In the genomic region with DNA sequence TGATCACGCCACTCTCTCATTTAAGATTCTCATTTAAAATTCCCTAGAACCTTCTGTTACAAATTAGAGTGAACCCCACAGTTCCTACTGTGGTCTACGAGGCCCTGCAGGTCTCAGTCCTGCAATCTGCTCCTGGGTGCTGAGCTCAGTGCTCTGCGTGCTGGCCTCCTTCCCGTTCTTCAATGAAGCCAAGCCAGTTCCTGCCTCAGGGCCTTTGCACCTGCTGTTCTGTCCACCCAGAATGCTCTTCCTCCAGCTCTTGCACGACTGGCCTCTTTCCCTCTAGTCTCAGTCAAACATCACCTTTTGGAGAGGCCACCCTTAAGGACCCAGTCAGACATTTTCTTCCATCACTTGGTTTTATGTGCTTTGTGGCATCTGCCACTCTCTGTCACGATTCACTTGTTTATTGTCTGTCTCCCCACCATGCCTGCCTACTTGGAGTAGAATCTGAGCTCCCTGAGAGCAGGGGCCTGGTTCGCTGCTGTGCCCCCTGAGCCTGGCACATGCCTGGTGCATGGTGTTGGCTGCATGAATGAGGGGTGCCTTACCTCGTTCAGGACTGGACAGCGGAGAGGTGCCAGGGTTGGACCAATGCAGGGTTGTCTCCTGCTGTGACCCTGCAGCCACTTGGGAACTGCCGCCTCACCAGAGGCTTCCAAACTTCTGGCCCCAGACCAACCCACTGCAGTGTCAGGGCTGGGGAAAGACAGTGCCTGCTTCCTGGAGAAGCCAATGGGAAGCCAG, we compare ENCODE assay signal across 20 cellular contexts. TPM values are rescaled to one million over a fixed set of nuclear protein-coding genes. Genes with fewer than 3 reads are reported as not detected.
DNase-seq lines count a peak whose midpoint lies in the region; ATAC-seq, FAIRE-seq and TF ChIP-seq lines count a peak whose summit lies in the region.
"Had no signal": no experiment of that assay in that cellular context is flagged by ENCODE, and none has a peak within 500 bp of the region (broad histone marks: within the 10 kb centered on the region; RNA-seq: fewer than 3 reads in every experiment).

No MANE protein-coding gene starts in this region.

- ATAC-seq in A549 = no peak
- no peak; the same call in 2 of the 3 replicates for ATAC-seq in HepG2
- ATAC-seq in HG03439 (IDR thresholded peaks at IDR 0.05; ENCODE audit: unreplicated experiment) = no peak
- ATAC-seq: CD8-positive, alpha-beta T cell; GM23338 had no signal

- H3K4me2 ChIP-seq in A549 = no peak overlapping the region
- H3K4me2 ChIP-seq in astrocyte (ENCODE audit: low read length) = no peak overlapping the region
- no peak overlapping the region for H3K4me2 ChIP-seq in HepG2 (ENCODE audit: low read depth, low read length)
- H3K4me2 ChIP-seq: GM23338 had no signal

- H3K27me3 ChIP-seq in astrocyte (ENCODE audit: insufficient read depth, low read length) (peaks cover 6% of the 10 kb centered on the region), HepG2 (ENCODE audit: control insufficient read depth in 1 of 2, insufficient read depth in 2 of 2, low read length in 2 of 2) (peaks cover 1 to 13% of the 10 kb centered on the region in 2 experiments; a peak in 2 of 5 replicates)

- TF ChIP-seq CTCF in A549 (IDR thresholded peaks at IDR 0.05) (no peak), HEK293 (tag by site-specific recombination; IDR thresholded peaks at IDR 0.05) (no peak), astrocyte (IDR thresholded peaks at IDR 0.05; ENCODE audit: insufficient read depth, low read depth, low read length) (no peak), HepG2 (CRISPR knock-in tag; IDR thresholded peaks at IDR 0.05) (no peak), RWPE1 (conservative IDR thresholded peaks at IDR 0.05; ENCODE audit: low read depth) (no peak)

- FAIRE-seq in A549 (lab: Jason Lieb, UNC) (no peak), astrocyte (lab: Jason Lieb, UNC) (no peak), HepG2 (lab: Jason Lieb, UNC) (no peak)
- FAIRE-seq: D721Med, G401.6, GM12891 had no signal

- no peaks in the 10 kb centered on the region for H3K9me3 Mint-ChIP-seq in astrocyte (ENCODE audit: unreplicated experiment)
- H3K9me3 Mint-ChIP-seq: CD8-positive, alpha-beta T cell; HFFc6 had no signal

- H3K27ac Mint-ChIP-seq in astrocyte (ENCODE audit: unreplicated experiment) = peak overlapping the region; percentile 24
- H3K27ac Mint-ChIP-seq: B cell; CD8-positive, alpha-beta T cell; GM23338 had no signal

- TF ChIP-seq EP300 in A549 (IDR thresholded peaks at IDR 0.05) (no peak), HepG2 (IDR thresholded peaks at IDR 0.05; ENCODE audit: low read depth in 2 of 2, low read length in 2 of 2) (no peak), HepG2 (CRISPR knock-in tag; IDR thresholded peaks at IDR 0.05; ENCODE audit: borderline replicate concordance) (no peak)

- no peak overlapping the region for H3K27ac ChIP-seq in A549
- no peak overlapping the region for H3K27ac ChIP-seq in HEK293 (ENCODE audit: extremely low read depth, low read depth, low read length)
- no peak overlapping the region for H3K27ac ChIP-seq in astrocyte (ENCODE audit: low read depth, low read length)
- H3K27ac ChIP-seq in HepG2 (ENCODE audit: extremely low read length, insufficient read depth, low read length) = no peak overlapping the region
- H3K27ac ChIP-seq in RWPE1 = no peak overlapping the region

- no peak overlapping the region for H3K4me3 Mint-ChIP-seq in astrocyte (ENCODE audit: unreplicated experiment)
- H3K4me3 Mint-ChIP-seq: B cell; CD14-positive monocyte; CD8-positive, alpha-beta T cell; GM23338; H9; HFFc6 had no signal

- in situ Hi-C loops in HepG2 (cut with HindIII; ENCODE audit: extremely low pct_ligation_motif_present, low pct_unique_long_range_greater_than_20kb) = no loop called here

- H3K4me1 ChIP-seq in A549 (no peaks in the 10 kb centered on the region), HEK293 (ENCODE audit: control insufficient read depth, insufficient read depth, low read length) (no peaks in the 10 kb centered on the region), astrocyte (ENCODE audit: insufficient read depth, low read length) (no peaks in the 10 kb centered on the region), HepG2 (ENCODE audit: insufficient read depth, low read length) (no peaks in the 10 kb centered on the region)

- WGBS in A549 (ENCODE audit: missing lambda C conversion rate) = 54% methylated on average over 6 of the region's 10 CpGs
- 36% methylated on average over 8 of the region's 10 CpGs for WGBS in HepG2 (ENCODE audit: low lambda C conversion rate)

- H3K9ac ChIP-seq in astrocyte (ENCODE audit: low read length) (no peak overlapping the region), HepG2 (ENCODE audit: insufficient read depth, low read depth, low read length) (no peak overlapping the region)

- no peak overlapping the region for H2AFZ ChIP-seq in astrocyte (ENCODE audit: low read depth, low read length)
- no peak overlapping the region for H2AFZ ChIP-seq in HepG2 (ENCODE audit: low read length)

- DNase-seq in A549 (ENCODE audit: low read depth in 1 of 2, low spot score in 1 of 2) (no peak), astrocyte (ENCODE audit: low read depth) (no peak), HepG2 (ENCODE audit: low spot score) (no peak), mucosa of gallbladder (ENCODE audit: low spot score) (no peak), RWPE1 (ENCODE audit: low spot score) (no peak)
- DNase-seq: CD8-positive, alpha-beta T cell; COR-L47; DMS153; DMS79 treated with DMSO at 0.1 percent for 48 hours; H9; IMR-90 had no signal

- no peaks in the 10 kb centered on the region for H3K79me2 ChIP-seq in astrocyte (ENCODE audit: insufficient read depth, low read length)
- no peaks in the 10 kb centered on the region for H3K79me2 ChIP-seq in HepG2 (ENCODE audit: insufficient read depth, low read length)

- TF ChIP-seq RAD21 in A549 (conservative IDR thresholded peaks at IDR 0.05 in 1 of 2, IDR thresholded peaks at IDR 0.05 in 1 of 2) (no peak), HepG2 (CRISPR knock-in tag; IDR thresholded peaks at IDR 0.05) (no peak)

- CTCF ChIA-PET in A549 (lab: Yijun Ruan, JAX) (interaction anchor here (0.6 to 2.6 kb wide), 4 partner anchors 9 to 114 kb away, joined by 3 to 13 read pairs (median 6); partner anchors contain the start of gene H6PD), HEK293 (lab: Yijun Ruan, JAX) (interaction anchor here (0.6 to 0.8 kb wide), 2 partner anchors 9 to 220 kb away, joined by 3 read pairs; no protein-coding TSS in a partner anchor), HepG2 (lab: Yijun Ruan, JAX; ENCODE audit: low intra/inter-chr PET ratio, low total read pairs) (no interaction called here), RWPE1 (lab: Yijun Ruan, JAX) (no interaction called here)

- POLR2A ChIA-PET in A549 (lab: Yijun Ruan, JAX) (no interaction called here), HEK293 (lab: Yijun Ruan, JAX) (no interaction called here), HepG2 (lab: Yijun Ruan, JAX) (interaction anchor here (1.6 kb wide), 1 partner anchor 9 kb away, joined by 4 read pairs; the partner anchor contains the start of gene H6PD), RWPE1 (lab: Yijun Ruan, JAX; ENCODE audit: low non-redundant PET) (no interaction called here)

- H3K9me3 ChIP-seq in A549 = no peaks in the 10 kb centered on the region
- no peaks in the 10 kb centered on the region for H3K9me3 ChIP-seq in HEK293 (ENCODE audit: control insufficient read depth, insufficient read depth, low read depth, low read length)
- no peaks in the 10 kb centered on the region for H3K9me3 ChIP-seq in astrocyte (ENCODE audit: insufficient read depth, low read depth, low read length)
- no peaks in the 10 kb centered on the region for H3K9me3 ChIP-seq in HepG2 (ENCODE audit: low read length)

- H3K36me3 ChIP-seq in HEK293 (ENCODE audit: control insufficient read depth in 2 of 2, insufficient read depth in 1 of 2, low read length in 2 of 2) = no peaks in the 10 kb centered on the region
- no peaks in the 10 kb centered on the region for H3K36me3 ChIP-seq in astrocyte (ENCODE audit: insufficient read depth, low read length)
- H3K36me3 ChIP-seq in HepG2 (replicated peaks in 1 of 2; ENCODE audit: control insufficient read depth in 1 of 2, insufficient read depth in 2 of 2, low read length in 2 of 2) = no peaks in the 10 kb centered on the region

- H3K4me3 ChIP-seq in A549 (no peak overlapping the region), HEK293 (ENCODE audit: low read depth, low read length) (no peak overlapping the region), astrocyte (ENCODE audit: insufficient read depth, low read depth, low read length) (no peak overlapping the region), HepG2 (replicated peaks in 1 of 3; ENCODE audit: insufficient read depth in 1 of 3, low read depth in 2 of 3, low read length in 3 of 3) (no peak overlapping the region)
- H3K4me3 ChIP-seq: GM23338 had no signal

- peaks cover 26% of the 10 kb centered on the region for H3K27me3 Mint-ChIP-seq in astrocyte (ENCODE audit: low read depth, unreplicated experiment)

- TF ChIP-seq POLR2A in A549 (IDR thresholded peaks at IDR 0.05; ENCODE audit: low read length) (no peak), HepG2 (IDR thresholded peaks at IDR 0.05; ENCODE audit: insufficient read depth in 1 of 2, low read depth in 2 of 2, low read length in 2 of 2) (no peak)

- no peaks in the 10 kb centered on the region for H3K4me1 Mint-ChIP-seq in astrocyte (ENCODE audit: low read depth, unreplicated experiment)
- H3K4me1 Mint-ChIP-seq: B cell had no signal

- H4K20me1 ChIP-seq in astrocyte (ENCODE audit: insufficient read depth, low read length) (no peaks in the 10 kb centered on the region), HepG2 (ENCODE audit: insufficient read depth, low read length) (no peaks in the 10 kb centered on the region)

- intact Hi-C loops in HepG2 (cut with micrococcal nuclease; ENCODE audit: unreplicated experiment) = no loop called here

- BruUV-seq in HepG2 (replicated peaks; lab: Mats Ljungman, UMichigan) = no TSS peak

- H3K36me3 Mint-ChIP-seq in astrocyte (ENCODE audit: low read depth, unreplicated experiment) = no peaks in the 10 kb centered on the region
- H3K36me3 Mint-ChIP-seq: CD14-positive monocyte; CD8-positive, alpha-beta T cell had no signal

RNA-seq across cellular contexts. Expression of gene H6PD, which starts 9.7 kb away (rescaled TPM):
- 7.9 and 9.8 TPM in 2 replicates for polyA plus RNA-seq in A549 (2011; rRNA removed)
- polyA plus RNA-seq in A549 (2012; cell fraction: cytosol; rRNA removed) = 3.7 and 6.0 TPM in 2 replicates
- 12.0 and 12.4 TPM in 2 replicates for polyA plus RNA-seq in A549 (2012; cell fraction: nucleus; rRNA removed)
- 4.6 to 6.4 TPM (median 6.0 TPM) in 3 replicates for polyA plus RNA-seq in A549 (2017; fragmentation: RNase III; extraction: RNeasy Plus Mini Kit Qiagen cat#74134 plus additional on column Dnase treatment)
- polyA minus RNA-seq in A549 (2011; rRNA and poly(A)+ RNA removed) = 8.7 and 10.4 TPM in 2 replicates
- 13.9 and 18.9 TPM in 2 replicates for total RNA-seq in astrocyte
- total RNA-seq in HepG2 (2016; rRNA removed; fragmentation: Illumina TruSeq; extraction: Trizol) = 6.3 and 9.3 TPM in 2 replicates
- total RNA-seq in HepG2 (2016; cell fraction: cytosol; rRNA removed; fragmentation: Illumina TruSeq; extraction: Trizol; ENCODE audit: low read depth) = 0.79 and 0.81 TPM in 2 replicates
- total RNA-seq in HepG2 (2016; cell fraction: insoluble cytoplasmic fraction; rRNA removed; fragmentation: Illumina TruSeq; extraction: Trizol) = 5.4 and 9.4 TPM in 2 replicates
- 2.5 TPM in 2 replicates for total RNA-seq in HepG2 (2016; cell fraction: membrane; rRNA removed; fragmentation: Illumina TruSeq; extraction: Trizol)
- total RNA-seq in HepG2 (2016; cell fraction: nucleus; rRNA removed; fragmentation: Illumina TruSeq; extraction: Trizol) = 10.0 and 12.1 TPM in 2 replicates
- 14.1 and 21.5 TPM in 2 replicates for polyA plus RNA-seq in HepG2 (2011; rRNA removed)
- 13.3 and 14.5 TPM in 2 replicates for polyA plus RNA-seq in HepG2 (2011; cell fraction: cytosol; rRNA removed)
- 26.3 and 26.5 TPM in 2 replicates for polyA plus RNA-seq in HepG2 (2011; cell fraction: nucleus; rRNA removed)
- polyA plus RNA-seq in HepG2 (2012) = 10.8 and 11.1 TPM in 2 replicates
- polyA plus RNA-seq in HepG2 (2016; cell fraction: cytosol; fragmentation: Illumina TruSeq; extraction: Trizol; ENCODE audit: low read depth) = 0.36 TPM in 2 replicates
- polyA plus RNA-seq in HepG2 (2016; cell fraction: insoluble cytoplasmic fraction; fragmentation: Illumina TruSeq; extraction: Trizol; ENCODE audit: low read depth) = 4.2 and 4.6 TPM in 2 replicates
- polyA plus RNA-seq in HepG2 (2016; cell fraction: membrane; fragmentation: Illumina TruSeq; extraction: Trizol; ENCODE audit: low read depth) = 0.93 and 0.94 TPM in 2 replicates
- 15.4 and 16.8 TPM in 2 replicates for polyA plus RNA-seq in HepG2 (2016; cell fraction: nucleus; fragmentation: Illumina TruSeq; extraction: Trizol; ENCODE audit: insufficient read depth, low read depth)
- 2.9 and 31.0 TPM in 2 replicates for polyA minus RNA-seq in HepG2 (2011; rRNA and poly(A)+ RNA removed; ENCODE audit: low replicate concordance)
- 14.3 and 18.7 TPM in 2 replicates for polyA minus RNA-seq in HepG2 (2011; cell fraction: cytosol; rRNA and poly(A)+ RNA removed)
- polyA minus RNA-seq in HepG2 (2011; cell fraction: nucleus; rRNA and poly(A)+ RNA removed) = 7.9 and 11.3 TPM in 2 replicates
- total RNA-seq in mucosa of gallbladder = 45.6 TPM

Comparison
In these comparisons a context has a peak if more than half of its experiments do, and no peak if none do; other contexts are left out.
1. CTCF ChIA-PET loops: an anchor here in A549 (0.6 to 2.6 kb wide) and HEK293 (0.6 to 0.8 kb wide); none called in HepG2 and RWPE1.